ENCODE assay signal across 14 cellular contexts in genomic region chr12:104643093-104643646, GRCh38.
DNase-seq lines count a peak whose midpoint lies in the region; ATAC-seq and TF ChIP-seq lines count a peak whose summit lies in the region.
"Had no signal": no experiment of that assay in that cellular context is flagged by ENCODE, and none has a peak within 500 bp of the region (broad histone marks: within the 10 kb centered on the region; RNA-seq: fewer than 3 reads in every experiment).

No MANE protein-coding gene starts in this region.

- no peak overlapping the region for H3K18ac ChIP-seq in mesenchymal stem cell (ENCODE audit: low read depth in 1 of 2, low read length in 2 of 2)

- peak overlapping the region; percentile 68 for H3K4me3 Mint-ChIP-seq in activated B cell treated with CpG ODN at 0.5 μM for 24 hours
- H3K4me3 Mint-ChIP-seq: brain had no signal

- no peak overlapping the region for H3K4ac ChIP-seq in mesenchymal stem cell (ENCODE audit: low read depth in 1 of 2, low read length in 2 of 2)

- no peak overlapping the region for H4K91ac ChIP-seq in mesenchymal stem cell (ENCODE audit: low read length)

- H2BK15ac ChIP-seq in mesenchymal stem cell (ENCODE audit: low read depth, poor library complexity, severe bottlenecking) = no peak overlapping the region

- H3K9me3 Mint-ChIP-seq in activated B cell treated with CpG ODN at 0.5 μM for 24 hours = peaks cover 13% of the 10 kb centered on the region

- ATAC-seq in activated B cell treated with CpG ODN at 0.5 μM for 24 hours (ENCODE audit: low read depth) = peak; percentile 49
- ATAC-seq in GM18867 (IDR thresholded peaks at IDR 0.05; ENCODE audit: unreplicated experiment) = no peak
- no peak for ATAC-seq in HG03095 (IDR thresholded peaks at IDR 0.05; ENCODE audit: unreplicated experiment)

- TF ChIP-seq CTCF in activated B cell treated with CpG ODN at 0.5 μM for 24 hours (IDR thresholded peaks at IDR 0.05) (no peak), A673 (conservative IDR thresholded peaks at IDR 0.05; ENCODE audit: low read depth, low read length) (no peak)

- no peaks in the 10 kb centered on the region for H3K36me3 ChIP-seq in mesenchymal stem cell (ENCODE audit: control insufficient read depth in 1 of 2, insufficient read depth in 2 of 2, low read depth in 1 of 2, low read length in 2 of 2)
- no peaks in the 10 kb centered on the region for H3K36me3 ChIP-seq in A673 (ENCODE audit: insufficient read depth, low read length, poor library complexity, severe bottlenecking)
- H3K36me3 ChIP-seq: esophagus squamous epithelium, SJSA1, vagina had no signal

- no peak overlapping the region for H2BK120ac ChIP-seq in mesenchymal stem cell (ENCODE audit: low read depth, low read length)

- BruUV-seq in A673 (replicated peaks; lab: Mats Ljungman, UMichigan) = no TSS peak

- intact Hi-C loops in activated B cell treated with CpG ODN at 0.5 μM for 24 hours (cut with micrococcal nuclease) = loop anchor here (1.0 to 2.0 kb wide), 3 partner anchors 316 to 356 kb away; partner anchors contain the start of gene SLC41A2
- intact Hi-C loops in A673 (cut with micrococcal nuclease; ENCODE audit: unreplicated experiment) = no loop called here

- no peak overlapping the region for H3K4me3 ChIP-seq in mesenchymal stem cell (ENCODE audit: insufficient read depth in 1 of 2, low read depth in 1 of 2, low read length in 2 of 2)
- H3K4me3 ChIP-seq in A673 (ENCODE audit: low read depth, low read length, poor library complexity, severe bottlenecking) = no peak overlapping the region
- H3K4me3 ChIP-seq: esophagus squamous epithelium, SJSA1, vagina had no signal

- H2AK5ac ChIP-seq in mesenchymal stem cell (ENCODE audit: low read length, severe bottlenecking) = no peak overlapping the region

- no peak overlapping the region for H2BK5ac ChIP-seq in mesenchymal stem cell (ENCODE audit: low read depth, low read length, poor library complexity, severe bottlenecking)

- H3K36me3 Mint-ChIP-seq in activated B cell treated with CpG ODN at 0.5 μM for 24 hours (ENCODE audit: low read depth) = peaks cover 37% of the 10 kb centered on the region

- H3K27ac Mint-ChIP-seq in activated B cell treated with CpG ODN at 0.5 μM for 24 hours = peak overlapping the region; percentile 97
- H3K27ac Mint-ChIP-seq: brain had no signal

- H2AFZ ChIP-seq in mesenchymal stem cell (ENCODE audit: low read depth, low read length) = no peak overlapping the region
- H2AFZ ChIP-seq: parathyroid adenoma had no signal

- no peaks in the 10 kb centered on the region for H3K27me3 Mint-ChIP-seq in activated B cell treated with CpG ODN at 0.5 μM for 24 hours
- H3K27me3 Mint-ChIP-seq: brain had no signal

- no peak overlapping the region for H3K14ac ChIP-seq in mesenchymal stem cell (ENCODE audit: low read length in 2 of 2)

- H3K4me2 ChIP-seq in mesenchymal stem cell (ENCODE audit: low read length, poor library complexity, severe bottlenecking) = no peak overlapping the region

- peaks cover 8% of the 10 kb centered on the region for H3K9me3 ChIP-seq in mesenchymal stem cell (ENCODE audit: control insufficient read depth, low read length)
- no peaks in the 10 kb centered on the region for H3K9me3 ChIP-seq in A673 (ENCODE audit: low read depth, low read length, poor library complexity, severe bottlenecking)
- H3K9me3 ChIP-seq: SJSA1, vagina had no signal

- POLR2A ChIA-PET in activated B cell treated with CpG ODN at 0.5 μM for 24 hours (lab: Charles Lee) (interaction anchor here (0.5 to 5.7 kb wide), 14 partner anchors 17 to 277 kb away, joined by 3 to 69 read pairs (median 4); partner anchors contain the start of gene CHST11), A673 (lab: Charles Lee; ENCODE audit: low non-redundant PET) (no interaction called here)

- no peak overlapping the region for H3K23ac ChIP-seq in mesenchymal stem cell (ENCODE audit: low read length in 2 of 2)

- H3K27ac ChIP-seq in mesenchymal stem cell (ENCODE audit: low read length, poor library complexity, severe bottlenecking) (no peak overlapping the region), A673 (ENCODE audit: low read depth, low read length, poor library complexity, severe bottlenecking) (no peak overlapping the region)
- H3K27ac ChIP-seq: parathyroid adenoma, SJSA1, vagina had no signal

- 100% methylated on average over 4 of the region's 7 CpGs for WGBS in mesenchymal stem cell

- H3K4me1 ChIP-seq in mesenchymal stem cell (ENCODE audit: control insufficient read depth, insufficient read depth, low read depth, low read length) = peaks cover 3% of the 10 kb centered on the region
- no peaks in the 10 kb centered on the region for H3K4me1 ChIP-seq in A673 (ENCODE audit: insufficient read depth, low read length, poor library complexity, severe bottlenecking)
- H3K4me1 ChIP-seq: SJSA1 had no signal

- H3K27me3 ChIP-seq in mesenchymal stem cell (ENCODE audit: control insufficient read depth in 1 of 2, insufficient read depth in 1 of 2, low read length in 2 of 2) (peaks cover 0 to 11% of the 10 kb centered on the region in 2 experiments), A673 (replicated peaks; ENCODE audit: insufficient read depth, low read depth, low read length, poor library complexity) (no peaks in the 10 kb centered on the region)
- H3K27me3 ChIP-seq: esophagus squamous epithelium, SJSA1, vagina had no signal

- no peak overlapping the region for H4K8ac ChIP-seq in mesenchymal stem cell (ENCODE audit: low read length)

- CTCF ChIA-PET in activated B cell treated with CpG ODN at 0.5 μM for 24 hours (lab: Charles Lee) = interaction anchor here (0.9 to 7.1 kb wide), 6 partner anchors 26 to 411 kb away, joined by 3 to 43 read pairs (median 4); partner anchors contain the start of gene CHST11
- CTCF ChIA-PET in A673 (lab: Charles Lee) = no interaction called here

- peaks cover 81% of the 10 kb centered on the region for H3K4me1 Mint-ChIP-seq in activated B cell treated with CpG ODN at 0.5 μM for 24 hours

- no peak overlapping the region for H2BK12ac ChIP-seq in mesenchymal stem cell (ENCODE audit: low read length in 2 of 2)

- no peaks in the 10 kb centered on the region for H3K79me1 ChIP-seq in mesenchymal stem cell (replicated peaks; ENCODE audit: low read length, poor library complexity, severe bottlenecking)

- H3K9ac ChIP-seq in mesenchymal stem cell (ENCODE audit: low read length) = no peak overlapping the region
- H3K9ac ChIP-seq: parathyroid adenoma had no signal

- DNase-seq in CD1c-positive myeloid dendritic cell (ENCODE audit: extremely low spot score) (peak; percentile 81), GM19238 (ENCODE audit: insufficient read length, low spot score) (peak; percentile 19), activated B cell treated with CpG ODN at 0.5 μM for 24 hours (no peak), mesenchymal stem cell (peak; percentile 20), H4 (ENCODE audit: low spot score) (no peak), A673 (ENCODE audit: low spot score) (no peak)
- DNase-seq: COR-L47, esophagus squamous epithelium had no signal

Comparison
In these comparisons a context has a peak if more than half of its experiments do, and no peak if none do; other contexts are left out.
1. DNase-seq: peak in CD1c-positive myeloid dendritic cell (single experiment), GM19238 (single experiment) and mesenchymal stem cell (single experiment); none in activated B cell treated with CpG ODN at 0.5 μM for 24 hours (single experiment), H4 (single experiment) and A673 (single experiment).